ENCODE assay signal across 1 cellular context in the genomic region with DNA sequence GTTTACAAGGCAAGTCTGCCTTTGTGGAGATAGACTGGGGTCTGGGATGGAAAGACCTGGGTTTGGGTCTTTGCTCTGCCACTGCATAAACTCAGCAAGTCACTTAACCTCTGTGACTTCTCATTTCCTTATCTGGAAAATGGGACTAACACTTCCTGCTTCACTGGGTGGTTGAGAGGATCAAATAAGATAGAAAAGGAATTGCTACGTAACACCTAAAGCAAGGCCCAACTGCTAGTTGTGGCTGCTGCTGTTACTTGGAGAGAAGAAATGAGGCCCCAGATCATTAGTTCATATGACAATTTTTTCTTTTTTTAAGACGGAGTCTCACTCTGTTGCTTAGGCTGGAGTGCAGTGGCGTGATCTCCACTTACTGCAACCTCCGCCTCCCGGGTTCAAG.
TF ChIP-seq lines count a peak whose summit lies in the region.

No MANE protein-coding gene starts in this region.

TF ChIP-seq in IMR-90, 13 proteins besides CTCF, POLR2A, EP300 and RAD21:
- TF ChIP-seq CHD1 (IDR thresholded peaks at IDR 0.05; ENCODE audit: low read depth, low read length) (no peak), MAFK (IDR thresholded peaks at IDR 0.05; ENCODE audit: low read depth, low read length) (no peak), RCOR1 (IDR thresholded peaks at IDR 0.05; ENCODE audit: insufficient replicate concordance, low read length) (no peak), RFX5 (IDR thresholded peaks at IDR 0.05; ENCODE audit: low read depth, low read length) (no peak), USF2 (IDR thresholded peaks at IDR 0.05; ENCODE audit: low read depth, low read length) (no peak), CEBPB (IDR thresholded peaks at IDR 0.05; ENCODE audit: low read depth, low read length) (no peak)
- TF ChIP-seq, protein P1, sequence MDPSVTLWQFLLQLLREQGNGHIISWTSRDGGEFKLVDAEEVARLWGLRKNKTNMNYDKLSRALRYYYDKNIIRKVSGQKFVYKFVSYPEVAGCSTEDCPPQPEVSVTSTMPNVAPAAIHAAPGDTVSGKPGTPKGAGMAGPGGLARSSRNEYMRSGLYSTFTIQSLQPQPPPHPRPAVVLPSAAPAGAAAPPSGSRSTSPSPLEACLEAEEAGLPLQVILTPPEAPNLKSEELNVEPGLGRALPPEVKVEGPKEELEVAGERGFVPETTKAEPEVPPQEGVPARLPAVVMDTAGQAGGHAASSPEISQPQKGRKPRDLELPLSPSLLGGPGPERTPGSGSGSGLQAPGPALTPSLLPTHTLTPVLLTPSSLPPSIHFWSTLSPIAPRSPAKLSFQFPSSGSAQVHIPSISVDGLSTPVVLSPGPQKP (IDR thresholded peaks at IDR 0.05; ENCODE audit: borderline replicate concordance, low read depth, low read length): no peak
